ENCODE assay signal across 1 cellular context in the genomic region with DNA sequence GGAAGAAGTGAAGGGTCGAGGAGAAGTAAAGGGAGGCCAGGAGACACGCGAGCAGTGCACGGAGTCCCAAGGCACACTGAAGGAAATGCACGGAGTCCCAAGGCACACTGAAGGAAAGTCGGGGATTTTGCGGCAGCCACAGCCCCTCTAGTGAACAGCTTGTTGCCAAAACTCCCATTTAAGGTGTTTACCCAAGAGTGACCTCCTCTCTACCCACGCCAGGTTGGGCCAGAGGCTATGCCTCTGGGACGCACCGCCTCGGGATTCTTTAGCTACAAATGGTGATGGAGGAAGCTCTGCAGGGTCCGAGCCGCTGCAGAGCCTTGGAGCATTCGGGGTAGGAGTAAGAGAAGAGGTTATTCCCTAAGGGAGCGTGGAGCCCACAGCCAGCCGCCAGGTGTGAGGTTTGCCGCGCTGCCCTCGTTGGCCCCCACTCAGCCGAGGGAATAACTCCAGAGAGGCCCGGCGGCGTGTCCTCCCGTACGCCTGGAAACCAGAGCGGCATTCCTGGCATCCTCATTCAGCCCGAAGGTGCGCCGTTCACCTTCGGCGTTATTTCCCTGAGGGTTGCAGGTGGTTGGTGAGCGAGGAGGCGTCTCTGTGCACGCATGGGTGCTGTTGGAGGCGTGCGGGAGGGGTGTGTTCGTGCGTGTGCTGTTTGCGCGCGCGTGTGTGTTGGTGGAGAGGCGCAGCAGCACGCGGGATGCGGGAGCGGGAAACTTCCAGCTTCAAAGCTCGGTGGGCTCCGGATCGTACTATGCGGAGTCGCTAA.
A peak's percentile ranks its signal among the peaks of the same experiment; 100 is the strongest.
TF ChIP-seq lines count a peak whose summit lies in the region.

No MANE protein-coding gene starts in this region.

TF ChIP-seq in H1, 55 proteins besides CTCF, POLR2A, EP300 and RAD21:
- TF ChIP-seq EZH2 (IDR thresholded peaks at IDR 0.05; ENCODE audit: low read depth, low read length, severe bottlenecking), result peak; percentile 98
- peak; percentile 71 for TF ChIP-seq E2F6 (IDR thresholded peaks at IDR 0.05)
- peak; percentile 53 for TF ChIP-seq RNF2 (IDR thresholded peaks at IDR 0.05; ENCODE audit: borderline replicate concordance, low read depth, low read length, missing control alignments, poor library complexity, severe bottlenecking)
- peak; percentile 55; the same call in 1 of the 2 replicates for TF ChIP-seq TEAD4 (IDR thresholded peaks at IDR 0.05; ENCODE audit: low read depth, low read length)
- TF ChIP-seq CBX8 (IDR thresholded peaks at IDR 0.05; ENCODE audit: borderline replicate concordance, low read depth, low read length), result no peak; the same call in 1 of the 2 replicates
- TF ChIP-seq GABPA (IDR thresholded peaks at IDR 0.05; ENCODE audit: borderline replicate concordance, insufficient read depth, low read length), result no peak
- TF ChIP-seq SUZ12 (IDR thresholded peaks at IDR 0.05; ENCODE audit: low read length), result peak; percentile 97
- peak; percentile 63; the same call in 1 of the 2 replicates for TF ChIP-seq MAX (IDR thresholded peaks at IDR 0.05)
TF ChIP-seq in H1: peak in this region for 6.
